ENCODE assay signal across 10 cellular contexts in the genomic region with DNA sequence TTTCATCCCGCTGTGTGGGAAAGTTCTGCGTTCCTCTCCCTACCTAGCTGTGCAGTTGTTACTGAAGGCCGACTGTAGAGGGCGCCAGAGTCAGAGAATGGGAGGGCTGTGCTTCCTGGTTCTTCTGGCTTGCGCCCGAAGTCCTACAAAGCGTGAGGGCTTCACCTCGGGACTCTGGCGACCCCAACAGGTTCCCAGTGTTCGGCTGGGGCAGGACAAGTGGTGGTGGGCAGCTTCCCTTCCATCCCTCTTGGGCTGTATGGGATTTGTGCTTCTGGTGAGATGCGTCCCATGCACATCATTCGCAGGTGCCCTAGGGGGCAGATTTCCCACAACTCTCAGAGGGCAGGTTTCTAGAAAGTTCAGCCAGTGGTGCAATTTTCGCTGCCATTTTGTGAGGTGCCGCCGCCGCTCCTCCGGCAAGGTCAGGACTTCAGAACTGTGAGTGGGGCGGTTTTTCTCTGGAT. TPM values are rescaled to one million over a fixed set of nuclear protein-coding genes. Genes with fewer than 3 reads are reported as not detected.
DNase-seq lines count a peak whose midpoint lies in the region; ATAC-seq and TF ChIP-seq lines count a peak whose summit lies in the region.
"Had no signal": no experiment of that assay in that cellular context is flagged by ENCODE, and none has a peak within 500 bp of the region (broad histone marks: within the 10 kb centered on the region; RNA-seq: fewer than 3 reads in every experiment).

No MANE protein-coding gene starts in this region.

- TF ChIP-seq CTCF in epithelial cell of proximal tubule (conservative IDR thresholded peaks at IDR 0.05; ENCODE audit: low read depth, low read length) (peak; percentile 38), heart right ventricle (IDR thresholded peaks at IDR 0.05) (peak in 3 of 9 donors; percentile 8 to 37 (median 28))

- intact Hi-C loops in heart right ventricle (cut with DNase I) (no loop called here), cardiac septum (cut with DNase I) (no loop called here)

- H3K27me3 ChIP-seq in heart right ventricle: no peaks in the 10 kb centered on the region

- H3K9me3 ChIP-seq in heart right ventricle: no peaks in the 10 kb centered on the region

- H3K4me3 ChIP-seq in GM08714 (ENCODE audit: low read length) (peak overlapping the region; percentile 52; the same call in 1 of the 2 replicates), epithelial cell of proximal tubule (ENCODE audit: low read depth, low read length) (no peak overlapping the region), heart right ventricle (no peak overlapping the region)

- DNase-seq in T-helper 2 cell: peak in 3 of 5 experiments; percentile 9 to 37 (median 20)
- DNase-seq in epithelial cell of proximal tubule (ENCODE audit: low read depth): no peak
- DNase-seq in stimulated activated CD8-positive, alpha-beta memory T cell treated with anti-CD3 and anti-CD28 coated beads, Interleukin-15, amount 100 ng/mL, for 1 hour (ENCODE audit: low read depth): peak; percentile 3
- DNase-seq in NCI-H1105 (lab: John Stamatoyannopoulos, UW): no peak
- DNase-seq in heart right ventricle: no peak
- no peak for DNase-seq in cardiac septum (ENCODE audit: low spot score)

- no peaks in the 10 kb centered on the region for H3K4me1 ChIP-seq in heart right ventricle

- ATAC-seq in HG02610 (IDR thresholded peaks at IDR 0.05; ENCODE audit: unreplicated experiment): peak; percentile 72
- ATAC-seq in heart right ventricle: no peak

- 52 to 61% methylated on average over 18 of the region's 18 CpGs for WGBS in heart right ventricle, 2 donors

- no peak overlapping the region for H3K27ac ChIP-seq in heart right ventricle

- no peaks in the 10 kb centered on the region for H3K36me3 ChIP-seq in heart right ventricle

RNA-seq across cellular contexts. Expression of a gene that starts 27.3 kb away (rescaled TPM):
- total RNA-seq in epithelial cell of proximal tubule: not detected in 2 replicates
- not detected for total RNA-seq in heart right ventricle
- polyA plus RNA-seq in heart right ventricle: not detected
- not detected for total RNA-seq in cardiac septum
- total RNA-seq: activated CD8-positive, alpha-beta memory T cell treated with anti-CD3 and anti-CD28 coated beads for 36 hours; skeletal muscle tissue had no signal

RNA-seq across cellular contexts. Expression of a gene that starts 27.3 kb away (rescaled TPM):
- total RNA-seq in epithelial cell of proximal tubule (not detected in 2 replicates), heart right ventricle (not detected), cardiac septum (not detected)
- polyA plus RNA-seq in heart right ventricle: not detected
- total RNA-seq: activated CD8-positive, alpha-beta memory T cell treated with anti-CD3 and anti-CD28 coated beads for 36 hours; skeletal muscle tissue had no signal

RNA-seq across cellular contexts. Expression of a gene that starts 44.6 kb away (rescaled TPM):
- total RNA-seq in epithelial cell of proximal tubule: not detected in 2 replicates
- total RNA-seq in heart right ventricle: not detected
- not detected for polyA plus RNA-seq in heart right ventricle
- total RNA-seq in cardiac septum: not detected
- total RNA-seq: activated CD8-positive, alpha-beta memory T cell treated with anti-CD3 and anti-CD28 coated beads for 36 hours; skeletal muscle tissue had no signal

Comparison
In these comparisons a context has a peak if more than half of its experiments do, and no peak if none do; other contexts are left out.
1. DNase-seq: peak in T-helper 2 cell (3 of 5) and stimulated activated CD8-positive, alpha-beta memory T cell treated with anti-CD3 and anti-CD28 coated beads, Interleukin-15, amount 100 ng/mL, for 1 hour (single experiment); none in epithelial cell of proximal tubule (single experiment), NCI-H1105 (single experiment), heart right ventricle (0 of 2) and cardiac septum (single experiment).